ENCODE assay signal across 8 cellular contexts in the genomic region with DNA sequence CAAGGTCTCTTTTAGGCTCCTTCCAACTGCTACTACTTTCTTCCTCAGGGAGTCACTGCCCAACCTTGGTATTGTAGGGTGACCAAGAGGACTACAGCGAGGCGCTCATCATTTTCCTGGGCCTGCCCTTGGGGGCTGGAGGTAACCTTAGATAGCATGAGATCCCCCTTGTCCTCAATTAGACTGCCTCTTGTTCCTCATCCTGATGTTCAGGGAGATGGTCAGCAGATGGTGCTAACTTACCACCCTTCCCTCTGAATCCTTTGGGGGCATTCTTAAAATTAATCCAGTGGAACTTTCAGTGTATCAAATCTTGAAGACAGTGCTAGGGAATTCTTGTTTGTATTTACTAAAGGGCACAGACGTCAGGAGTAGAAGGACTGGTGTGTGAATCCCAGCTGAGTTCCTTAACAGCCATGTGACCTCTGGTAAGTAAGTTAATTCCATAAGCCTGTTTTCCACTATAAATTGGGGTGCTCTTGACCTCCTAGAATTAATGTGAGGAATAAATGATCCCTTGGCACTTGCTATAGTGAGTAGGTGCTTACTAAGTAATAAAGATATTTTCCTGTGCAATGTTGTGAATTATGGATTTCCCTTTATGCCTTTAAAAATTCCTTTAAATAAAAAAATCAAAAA. TPM values are rescaled to one million over a fixed set of nuclear protein-coding genes. Genes with fewer than 3 reads are reported as not detected.
DNase-seq lines count a peak whose midpoint lies in the region; ATAC-seq and TF ChIP-seq lines count a peak whose summit lies in the region.

No MANE protein-coding gene starts in this region.

- 4% methylated on average over 3 of the region's 3 CpGs for WGBS in mammary epithelial cell (ENCODE audit: low coverage, missing lambda C conversion rate)

- intact Hi-C loops in mammary epithelial cell (cut with micrococcal nuclease), result loop anchor here (1.0 kb wide), 5 partner anchors 82 to 196 kb away; a partner anchor contains a TSS

- H3K27me3 ChIP-seq in HAP-1 (ENCODE audit: low read depth) (no peaks in the 10 kb centered on the region), mammary epithelial cell (ENCODE audit: insufficient read depth, low read length) (no peaks in the 10 kb centered on the region)

- ATAC-seq in HG03439 (IDR thresholded peaks at IDR 0.05; ENCODE audit: unreplicated experiment) (no peak), GM21576 (IDR thresholded peaks at IDR 0.05; ENCODE audit: unreplicated experiment) (no peak), GM21360 (IDR thresholded peaks at IDR 0.05; ENCODE audit: unreplicated experiment) (no peak)

- peaks cover 9% of the 10 kb centered on the region for H3K79me2 ChIP-seq in mammary epithelial cell (ENCODE audit: insufficient read depth, low read length)

- in situ Hi-C loops in HAP-1 (cut with MboI; ENCODE audit: low sequenced_read_pairs) (no loop called here), mammary epithelial cell (cut with MboI; ENCODE audit: low sequenced_read_pairs in 2 of 2) (loop anchor here in 1 of 2 donors (5.0 kb wide), 1 partner anchor 88 kb away; no protein-coding TSS in a partner anchor)

- no peak overlapping the region for H3K4me2 ChIP-seq in mammary epithelial cell (ENCODE audit: insufficient read depth, low read depth, low read length)

- no peak overlapping the region for H3K9ac ChIP-seq in mammary epithelial cell (ENCODE audit: insufficient read depth, low read length)

- H3K4me1 ChIP-seq in HAP-1 (peaks cover 13% of the 10 kb centered on the region), mammary epithelial cell (ENCODE audit: insufficient read depth, low read length) (no peaks in the 10 kb centered on the region)

- dilution Hi-C loops in mammary epithelial cell (cut with HindIII; ENCODE audit: low sequenced_read_pairs), result no loop called here

- H3K4me3 ChIP-seq in HAP-1, result no peak overlapping the region
- no peak overlapping the region for H3K4me3 ChIP-seq in mammary epithelial cell (replicated peaks in 1 of 3; ENCODE audit: insufficient read depth in 1 of 3, low read depth in 2 of 3, low read length in 3 of 3)

- CTCF ChIA-PET in mammary epithelial cell (lab: Charles Lee; ENCODE audit: low non-redundant PET), result interaction anchor here (0.7 kb wide), 1 partner anchor 100 kb away, joined by 3 read pairs; no protein-coding TSS in a partner anchor

- no TSS peak for BruUV-seq in mammary epithelial cell (replicated peaks; lab: Mats Ljungman, UMichigan)

- H4K20me1 ChIP-seq in mammary epithelial cell (ENCODE audit: insufficient read depth, low read length), result no peaks in the 10 kb centered on the region

- peak; percentile 25 for DNase-seq in COR-L47 (lab: John Stamatoyannopoulos, UW)
- peak; percentile 84 to 99 for DNase-seq in HAP-1 (ENCODE audit: low spot score in 2 of 2)
- peak; percentile 37 for DNase-seq in NOMO-1 treated with DMSO at 0.1 percent for 48 hours (lab: John Stamatoyannopoulos, UW; ENCODE audit: unreplicated experiment)
- DNase-seq in mammary epithelial cell, result peak; percentile 23
- DNase-seq in myocyte (ENCODE audit: low read depth), result peak; percentile 71

- H2AFZ ChIP-seq in mammary epithelial cell (ENCODE audit: low read depth, low read length), result no peak overlapping the region

- H3K36me3 ChIP-seq in HAP-1 (replicated peaks), result no peaks in the 10 kb centered on the region; the same call in 1 of the 2 replicates
- no peaks in the 10 kb centered on the region for H3K36me3 ChIP-seq in mammary epithelial cell (ENCODE audit: insufficient read depth, low read length)

- TF ChIP-seq CTCF in mammary epithelial cell (conservative IDR thresholded peaks at IDR 0.05 in 1 of 2, IDR thresholded peaks at IDR 0.05 in 1 of 2; ENCODE audit: extremely low read depth in 1 of 2, insufficient read depth in 1 of 2, low read depth in 1 of 2, low read length in 2 of 2), result peak; percentile 59 to 81

- no peak overlapping the region for H3K27ac ChIP-seq in mammary epithelial cell (ENCODE audit: insufficient read depth, low read depth, low read length)

- H3K9me3 ChIP-seq in HAP-1 (no peaks in the 10 kb centered on the region), mammary epithelial cell (replicated peaks; ENCODE audit: insufficient read depth, low read length) (no peaks in the 10 kb centered on the region)

RNA-seq across cellular contexts. Expression of a gene that starts 4.1 kb away (rescaled TPM):
- total RNA-seq in mammary epithelial cell (10 to 100 TPM; 28.3 to 42.4 TPM), myocyte (37.2 and 40.7 TPM in 2 replicates)
- polyA plus RNA-seq in mammary epithelial cell, result 17.8 TPM
- 36.2 TPM for polyA minus RNA-seq in mammary epithelial cell
- 19.9 TPM for polyA plus RNA-seq in myocyte (2012)

RNA-seq across cellular contexts. Expression of a gene that starts 22.1 kb away (rescaled TPM):
- total RNA-seq in mammary epithelial cell (not detected), myocyte (0.27 and 0.52 TPM in 2 replicates)
- not detected for polyA plus RNA-seq in mammary epithelial cell
- not detected for polyA minus RNA-seq in mammary epithelial cell
- polyA plus RNA-seq in myocyte (2012), result 1.5 TPM

RNA-seq across cellular contexts. Expression of a gene that starts 55.6 kb away (rescaled TPM):
- total RNA-seq in mammary epithelial cell (10 to 100 TPM; 16.7 to 22.5 TPM), myocyte (19.5 and 20.2 TPM in 2 replicates)
- 13.8 TPM for polyA plus RNA-seq in mammary epithelial cell
- polyA minus RNA-seq in mammary epithelial cell, result 11.4 TPM
- 10.8 TPM for polyA plus RNA-seq in myocyte (2012)

Comparison
In these comparisons a context has a peak if more than half of its experiments do, and no peak if none do; other contexts are left out.
1. DNase-seq: peak in every context shown above with its lines; median percentile 92 in HAP-1; 71 in myocyte; 37 in NOMO-1 treated with DMSO at 0.1 percent for 48 hours; 25 in COR-L47; 23 in mammary epithelial cell.